Comparison of ENCODE assay signal across 8 cellular contexts in the genomic region with DNA sequence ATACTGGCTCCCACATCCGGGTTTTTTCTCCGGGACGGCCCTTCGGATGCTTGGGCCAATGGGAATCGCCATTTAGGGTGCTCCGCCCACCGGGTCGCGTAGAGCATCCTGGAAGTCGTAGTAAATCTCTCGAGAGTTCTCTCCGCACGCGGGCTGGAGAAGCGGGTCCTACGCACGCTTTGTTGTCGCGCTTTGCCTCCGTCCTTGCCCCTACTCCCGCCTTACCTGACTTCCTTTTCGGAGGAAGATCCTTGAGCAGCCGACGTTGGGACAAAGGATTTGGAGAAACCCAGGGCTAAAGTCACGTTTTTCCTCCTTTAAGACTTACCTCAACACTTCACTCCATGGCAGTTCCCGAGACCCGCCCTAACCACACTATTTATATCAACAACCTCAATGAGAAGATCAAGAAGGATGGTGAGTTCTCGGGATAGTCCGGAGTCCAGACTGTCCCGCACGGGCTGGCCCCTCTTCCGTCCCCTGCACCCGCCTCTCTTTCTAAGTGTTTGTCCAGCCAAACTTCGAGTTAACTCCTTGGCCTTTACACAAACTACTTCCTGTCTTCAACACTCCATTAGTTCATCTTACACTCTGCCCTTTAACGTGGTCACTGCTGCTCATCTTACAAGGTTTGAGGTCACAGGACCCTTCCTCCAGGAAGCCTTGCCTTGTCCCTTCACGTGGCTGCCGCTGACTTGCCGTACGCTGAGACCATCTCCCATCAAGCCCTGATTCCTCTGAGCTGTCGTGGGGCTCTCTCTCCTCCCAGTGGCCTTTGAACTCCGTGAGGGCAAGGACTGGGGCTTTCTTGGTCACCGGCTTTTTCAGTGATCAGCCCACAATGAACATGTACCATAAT. TPM values are rescaled to one million over a fixed set of nuclear protein-coding genes. Genes with fewer than 3 reads are reported as not detected.
DNase-seq lines count a peak whose midpoint lies in the region; ATAC-seq and TF ChIP-seq lines count a peak whose summit lies in the region.

SNRPA (plus strand) TSS at position 139 of the 859 bp plus-strand sequence; CDS start at position 345, 206 bp downstream.

- TF ChIP-seq CTCF in RWPE2 (IDR thresholded peaks at IDR 0.05; ENCODE audit: poor library complexity, severe bottlenecking): no peak
- TF ChIP-seq CTCF in fibroblast of pulmonary artery (IDR thresholded peaks at IDR 0.05; ENCODE audit: low read length, missing control alignments): no peak

- DNase-seq in Daoy (ENCODE audit: low read depth) (peak; percentile 98), H4 (ENCODE audit: low spot score) (peak; percentile 97), LoVo (ENCODE audit: low spot score) (peak; percentile 97), RWPE2 (ENCODE audit: low spot score) (peak; percentile 98), fibroblast of pulmonary artery (ENCODE audit: low read depth) (peak; percentile 98)
- DNase-seq in activated T-helper 9 cell treated with anti-CD3 and anti-CD28 coated beads, Interleukin-2, amount 50 U/mL, for 16 hours (ENCODE audit: low read depth): peak; percentile 92
- peak; percentile 98 for DNase-seq in natural killer cell treated with Interleukin-12 subunit alpha and Interleukin-12 subunit beta and Interleukin-15 and Interleukin-18, amount 100 ng/mL, for 72 hours (ENCODE audit: low spot score)

- H3K27ac Mint-ChIP-seq in natural killer cell treated with Interleukin-12 subunit alpha and Interleukin-12 subunit beta and Interleukin-15 and Interleukin-18, amount 100 ng/mL, for 72 hours: peak within 1 kb of the TSS; percentile 91 to 92
- H3K27ac Mint-ChIP-seq in stimulated activated naive CD8-positive, alpha-beta T cell treated with anti-CD3 and anti-CD28 coated beads, Interleukin-15, Interleukin-2, amounts not matched to agents 100 ng/mL and 50 ng/mL, for 24 hours: peak within 1 kb of the TSS; percentile 98

- H3K36me3 Mint-ChIP-seq in natural killer cell treated with Interleukin-12 subunit alpha and Interleukin-12 subunit beta and Interleukin-15 and Interleukin-18, amount 100 ng/mL, for 72 hours: peaks cover 16% of the 10 kb centered on the region
- H3K36me3 Mint-ChIP-seq in stimulated activated naive CD8-positive, alpha-beta T cell treated with anti-CD3 and anti-CD28 coated beads, Interleukin-15, Interleukin-2, amounts not matched to agents 100 ng/mL and 50 ng/mL, for 24 hours (ENCODE audit: low read depth): peaks cover 39% of the 10 kb centered on the region

- H3K4me3 Mint-ChIP-seq in natural killer cell treated with Interleukin-12 subunit alpha and Interleukin-12 subunit beta and Interleukin-15 and Interleukin-18, amount 100 ng/mL, for 72 hours: peak within 1 kb of the TSS; percentile 96
- H3K4me3 Mint-ChIP-seq in stimulated activated naive CD8-positive, alpha-beta T cell treated with anti-CD3 and anti-CD28 coated beads, Interleukin-15, Interleukin-2, amounts not matched to agents 100 ng/mL and 50 ng/mL, for 24 hours: peak within 1 kb of the TSS; percentile 95

- H3K9me3 ChIP-seq in RWPE2 (ENCODE audit: severe bottlenecking): no peaks in the 10 kb centered on the region

- H3K36me3 ChIP-seq in RWPE2 (ENCODE audit: low read depth): peaks cover 38% of the 10 kb centered on the region

- H3K27ac ChIP-seq in RWPE2 (ENCODE audit: poor library complexity, severe bottlenecking): peak within 1 kb of the TSS; percentile 80

- H3K4me1 ChIP-seq in RWPE2 (ENCODE audit: insufficient read depth, poor library complexity, severe bottlenecking): peaks cover 23% of the 10 kb centered on the region

- H3K4me3 ChIP-seq in RWPE2 (ENCODE audit: severe bottlenecking): peak within 1 kb of the TSS; percentile 67
- H3K4me3 ChIP-seq in fibroblast of pulmonary artery (replicated peaks; ENCODE audit: low read depth, low read length): peak within 1 kb of the TSS; percentile 98

- peak; percentile 73 for ATAC-seq in RWPE2 (ENCODE audit: low read depth)
- ATAC-seq in natural killer cell treated with Interleukin-12 subunit alpha and Interleukin-12 subunit beta and Interleukin-15 and Interleukin-18, amount 100 ng/mL, for 72 hours: peak; percentile 83 to 85

- H3K27me3 Mint-ChIP-seq in natural killer cell treated with Interleukin-12 subunit alpha and Interleukin-12 subunit beta and Interleukin-15 and Interleukin-18, amount 100 ng/mL, for 72 hours: no peaks in the 10 kb centered on the region
- no peaks in the 10 kb centered on the region for H3K27me3 Mint-ChIP-seq in stimulated activated naive CD8-positive, alpha-beta T cell treated with anti-CD3 and anti-CD28 coated beads, Interleukin-15, Interleukin-2, amounts not matched to agents 100 ng/mL and 50 ng/mL, for 24 hours

- no peaks in the 10 kb centered on the region for H3K9me3 Mint-ChIP-seq in natural killer cell treated with Interleukin-12 subunit alpha and Interleukin-12 subunit beta and Interleukin-15 and Interleukin-18, amount 100 ng/mL, for 72 hours
- H3K9me3 Mint-ChIP-seq in stimulated activated naive CD8-positive, alpha-beta T cell treated with anti-CD3 and anti-CD28 coated beads, Interleukin-15, Interleukin-2, amounts not matched to agents 100 ng/mL and 50 ng/mL, for 24 hours: no peaks in the 10 kb centered on the region

- peaks cover 37 to 48% of the 10 kb centered on the region in 2 donors for H3K4me1 Mint-ChIP-seq in natural killer cell treated with Interleukin-12 subunit alpha and Interleukin-12 subunit beta and Interleukin-15 and Interleukin-18, amount 100 ng/mL, for 72 hours (ENCODE audit: low read depth in 2 of 2)
- H3K4me1 Mint-ChIP-seq in stimulated activated naive CD8-positive, alpha-beta T cell treated with anti-CD3 and anti-CD28 coated beads, Interleukin-15, Interleukin-2, amounts not matched to agents 100 ng/mL and 50 ng/mL, for 24 hours (ENCODE audit: low read depth): peaks cover 60% of the 10 kb centered on the region

- H3K27me3 ChIP-seq in RWPE2 (ENCODE audit: insufficient read depth, poor library complexity, severe bottlenecking): no peaks in the 10 kb centered on the region

RNA-seq across cellular contexts. Expression of gene SNRPA, which starts in this region (rescaled TPM):
- total RNA-seq in Daoy (2014; rRNA removed; shearing (Covaris generic)): 64.1 and 71.0 TPM in 2 replicates
- 42.3 and 71.7 TPM in 2 replicates for total RNA-seq in H4 (2014; rRNA removed; shearing (Covaris generic))
- total RNA-seq in natural killer cell treated with Interleukin-12 subunit alpha and Interleukin-12 subunit beta and Interleukin-15 and Interleukin-18, amount 100 ng/mL, for 72 hours: 100 to 1,000 TPM in 1 of 2 donors, 10 to 100 TPM in 1; 95.5 to 191 TPM

Comparison
In these comparisons a context has a peak if more than half of its experiments do, and no peak if none do; other contexts are left out.
1. Peak in every context shown above with its lines: DNase-seq, ATAC-seq, H3K4me3 ChIP-seq and H3K27ac ChIP-seq.